Comparison of ENCODE assay signal across 26 cellular contexts in genomic region chr5:105197531-105197930, GRCh38.
"Had no signal": no experiment of that assay in that cellular context is flagged by ENCODE, and none has a peak within 500 bp of the region (broad histone marks: within the 10 kb centered on the region; RNA-seq: fewer than 3 reads in every experiment).

No MANE protein-coding gene starts in this region.

- H3K36me3 ChIP-seq: esophagus squamous epithelium, gastrocnemius medialis, heart right ventricle, left lung, lower lobe of right lung had no signal

- H3K27me3 ChIP-seq: dorsolateral prefrontal cortex, esophagus squamous epithelium, gastrocnemius medialis, heart right ventricle, left lung had no signal

- H3K4me1 ChIP-seq: esophagus squamous epithelium, gastrocnemius medialis, heart right ventricle, left lung, lower lobe of right lung had no signal

- H3K27ac ChIP-seq: coronary artery, dorsolateral prefrontal cortex, epithelial cell of prostate, esophagus squamous epithelium, gastrocnemius medialis, heart right ventricle, left lung, lower lobe of right lung had no signal

- H3K4me3 ChIP-seq: coronary artery, dorsolateral prefrontal cortex, esophagus squamous epithelium, gastrocnemius medialis, heart right ventricle, left lung, lower lobe of right lung, mucosa of descending colon had no signal

- FAIRE-seq: islet of Langerhans, keratinocyte had no signal

- DNase-seq: dermis blood vessel endothelial cell; dorsolateral prefrontal cortex; effector CD4-positive, alpha-beta T cell; effector memory CD4-positive, alpha-beta T cell; erythroblast; esophagus squamous epithelium; foreskin fibroblast; foreskin melanocyte; gastrocnemius medialis; glutamatergic neuron; head of caudate nucleus; heart right ventricle; hippocampal formation; left cardiac atrium; left lung; left ventricle myocardium superior; lower lobe of right lung; mesenchymal stem cell; mucosa of descending colon; naive B cell; naive thymus-derived CD8-positive, alpha-beta T cell had no signal

- H3K9me3 ChIP-seq: esophagus squamous epithelium, gastrocnemius medialis, left lung, lower lobe of right lung, mucosa of descending colon had no signal

- ATAC-seq: esophagus mucosa; gastrocnemius medialis; heart right ventricle; left cardiac atrium; left lung; left ventricle myocardium superior; lower lobe of right lung; mucosa of descending colon; naive thymus-derived CD8-positive, alpha-beta T cell had no signal
